In the genomic region with DNA sequence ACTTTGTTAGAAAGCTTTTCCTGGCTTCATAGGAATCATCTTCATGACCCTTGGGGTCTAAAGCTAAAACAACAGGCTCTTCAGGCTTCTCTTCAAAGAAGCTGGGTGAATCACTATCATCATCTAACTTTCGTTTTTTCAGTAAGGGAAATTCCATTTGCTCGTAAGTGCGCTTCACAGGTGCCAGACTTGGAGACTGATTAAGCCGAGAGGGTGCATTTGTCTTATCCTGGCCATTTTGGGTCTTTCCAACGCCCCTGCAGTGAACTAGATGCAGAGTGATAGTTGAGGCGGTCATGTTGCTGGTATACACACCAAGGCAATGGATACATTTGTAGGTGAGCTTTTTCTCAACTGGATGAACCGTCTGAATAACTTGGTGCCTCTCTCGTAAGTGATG, we compare ENCODE assay signal across 1 cellular context.
TF ChIP-seq lines count a peak whose summit lies in the region.

No MANE protein-coding gene starts in this region.

TF ChIP-seq in GM23338, 12 proteins besides CTCF, POLR2A, EP300 and RAD21 (continued from another document):
- TF ChIP-seq, protein P1, sequence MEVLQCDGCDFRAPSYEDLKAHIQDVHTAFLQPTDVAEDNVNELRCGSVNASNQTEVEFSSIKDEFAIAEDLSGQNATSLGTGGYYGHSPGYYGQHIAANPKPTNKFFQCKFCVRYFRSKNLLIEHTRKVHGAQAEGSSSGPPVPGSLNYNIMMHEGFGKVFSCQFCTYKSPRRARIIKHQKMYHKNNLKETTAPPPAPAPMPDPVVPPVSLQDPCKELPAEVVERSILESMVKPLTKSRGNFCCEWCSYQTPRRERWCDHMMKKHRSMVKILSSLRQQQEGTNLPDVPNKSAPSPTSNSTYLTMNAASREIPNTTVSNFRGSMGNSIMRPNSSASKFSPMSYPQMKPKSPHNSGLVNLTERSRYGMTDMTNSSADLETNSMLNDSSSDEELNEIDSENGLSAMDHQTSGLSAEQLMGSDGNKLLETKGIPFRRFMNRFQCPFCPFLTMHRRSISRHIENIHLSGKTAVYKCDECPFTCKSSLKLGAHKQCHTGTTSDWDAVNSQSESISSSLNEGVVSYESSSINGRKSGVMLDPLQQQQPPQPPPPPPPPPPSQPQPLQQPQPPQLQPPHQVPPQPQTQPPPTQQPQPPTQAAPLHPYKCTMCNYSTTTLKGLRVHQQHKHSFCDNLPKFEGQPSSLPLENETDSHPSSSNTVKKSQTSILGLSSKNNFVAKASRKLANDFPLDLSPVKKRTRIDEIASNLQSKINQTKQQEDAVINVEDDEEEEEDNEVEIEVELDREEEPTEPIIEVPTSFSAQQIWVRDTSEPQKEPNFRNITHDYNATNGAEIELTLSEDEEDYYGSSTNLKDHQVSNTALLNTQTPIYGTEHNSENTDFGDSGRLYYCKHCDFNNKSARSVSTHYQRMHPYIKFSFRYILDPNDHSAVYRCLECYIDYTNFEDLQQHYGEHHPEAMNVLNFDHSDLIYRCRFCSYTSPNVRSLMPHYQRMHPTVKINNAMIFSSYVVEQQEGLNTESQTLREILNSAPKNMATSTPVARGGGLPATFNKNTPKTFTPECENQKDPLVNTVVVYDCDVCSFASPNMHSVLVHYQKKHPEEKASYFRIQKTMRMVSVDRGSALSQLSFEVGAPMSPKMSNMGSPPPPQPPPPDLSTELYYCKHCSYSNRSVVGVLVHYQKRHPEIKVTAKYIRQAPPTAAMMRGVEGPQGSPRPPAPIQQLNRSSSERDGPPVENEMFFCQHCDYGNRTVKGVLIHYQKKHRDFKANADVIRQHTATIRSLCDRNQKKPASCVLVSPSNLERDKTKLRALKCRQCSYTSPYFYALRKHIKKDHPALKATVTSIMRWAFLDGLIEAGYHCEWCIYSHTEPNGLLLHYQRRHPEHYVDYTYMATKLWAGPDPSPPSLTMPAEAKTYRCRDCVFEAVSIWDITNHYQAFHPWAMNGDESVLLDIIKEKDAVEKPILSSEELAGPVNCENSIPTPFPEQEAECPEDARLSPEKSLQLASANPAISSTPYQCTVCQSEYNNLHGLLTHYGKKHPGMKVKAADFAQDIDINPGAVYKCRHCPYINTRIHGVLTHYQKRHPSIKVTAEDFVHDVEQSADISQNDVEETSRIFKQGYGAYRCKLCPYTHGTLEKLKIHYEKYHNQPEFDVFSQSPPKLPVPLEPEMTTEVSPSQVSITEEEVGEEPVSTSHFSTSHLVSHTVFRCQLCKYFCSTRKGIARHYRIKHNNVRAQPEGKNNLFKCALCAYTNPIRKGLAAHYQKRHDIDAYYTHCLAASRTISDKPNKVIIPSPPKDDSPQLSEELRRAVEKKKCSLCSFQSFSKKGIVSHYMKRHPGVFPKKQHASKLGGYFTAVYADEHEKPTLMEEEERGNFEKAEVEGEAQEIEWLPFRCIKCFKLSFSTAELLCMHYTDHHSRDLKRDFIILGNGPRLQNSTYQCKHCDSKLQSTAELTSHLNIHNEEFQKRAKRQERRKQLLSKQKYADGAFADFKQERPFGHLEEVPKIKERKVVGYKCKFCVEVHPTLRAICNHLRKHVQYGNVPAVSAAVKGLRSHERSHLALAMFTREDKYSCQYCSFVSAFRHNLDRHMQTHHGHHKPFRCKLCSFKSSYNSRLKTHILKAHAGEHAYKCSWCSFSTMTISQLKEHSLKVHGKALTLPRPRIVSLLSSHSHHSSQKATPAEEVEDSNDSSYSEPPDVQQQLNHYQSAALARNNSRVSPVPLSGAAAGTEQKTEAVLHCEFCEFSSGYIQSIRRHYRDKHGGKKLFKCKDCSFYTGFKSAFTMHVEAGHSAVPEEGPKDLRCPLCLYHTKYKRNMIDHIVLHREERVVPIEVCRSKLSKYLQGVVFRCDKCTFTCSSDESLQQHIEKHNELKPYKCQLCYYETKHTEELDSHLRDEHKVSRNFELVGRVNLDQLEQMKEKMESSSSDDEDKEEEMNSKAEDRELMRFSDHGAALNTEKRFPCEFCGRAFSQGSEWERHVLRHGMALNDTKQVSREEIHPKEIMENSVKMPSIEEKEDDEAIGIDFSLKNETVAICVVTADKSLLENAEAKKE (CRISPR knock-in tag; IDR thresholded peaks at IDR 0.05), result no peak
- TF ChIP-seq EZH2phosphoT487 (IDR thresholded peaks at IDR 0.05; ENCODE audit: unreplicated experiment), result no peak
- TF ChIP-seq, protein P2, sequence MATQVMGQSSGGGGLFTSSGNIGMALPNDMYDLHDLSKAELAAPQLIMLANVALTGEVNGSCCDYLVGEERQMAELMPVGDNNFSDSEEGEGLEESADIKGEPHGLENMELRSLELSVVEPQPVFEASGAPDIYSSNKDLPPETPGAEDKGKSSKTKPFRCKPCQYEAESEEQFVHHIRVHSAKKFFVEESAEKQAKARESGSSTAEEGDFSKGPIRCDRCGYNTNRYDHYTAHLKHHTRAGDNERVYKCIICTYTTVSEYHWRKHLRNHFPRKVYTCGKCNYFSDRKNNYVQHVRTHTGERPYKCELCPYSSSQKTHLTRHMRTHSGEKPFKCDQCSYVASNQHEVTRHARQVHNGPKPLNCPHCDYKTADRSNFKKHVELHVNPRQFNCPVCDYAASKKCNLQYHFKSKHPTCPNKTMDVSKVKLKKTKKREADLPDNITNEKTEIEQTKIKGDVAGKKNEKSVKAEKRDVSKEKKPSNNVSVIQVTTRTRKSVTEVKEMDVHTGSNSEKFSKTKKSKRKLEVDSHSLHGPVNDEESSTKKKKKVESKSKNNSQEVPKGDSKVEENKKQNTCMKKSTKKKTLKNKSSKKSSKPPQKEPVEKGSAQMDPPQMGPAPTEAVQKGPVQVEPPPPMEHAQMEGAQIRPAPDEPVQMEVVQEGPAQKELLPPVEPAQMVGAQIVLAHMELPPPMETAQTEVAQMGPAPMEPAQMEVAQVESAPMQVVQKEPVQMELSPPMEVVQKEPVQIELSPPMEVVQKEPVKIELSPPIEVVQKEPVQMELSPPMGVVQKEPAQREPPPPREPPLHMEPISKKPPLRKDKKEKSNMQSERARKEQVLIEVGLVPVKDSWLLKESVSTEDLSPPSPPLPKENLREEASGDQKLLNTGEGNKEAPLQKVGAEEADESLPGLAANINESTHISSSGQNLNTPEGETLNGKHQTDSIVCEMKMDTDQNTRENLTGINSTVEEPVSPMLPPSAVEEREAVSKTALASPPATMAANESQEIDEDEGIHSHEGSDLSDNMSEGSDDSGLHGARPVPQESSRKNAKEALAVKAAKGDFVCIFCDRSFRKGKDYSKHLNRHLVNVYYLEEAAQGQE (IDR thresholded peaks at IDR 0.05; ENCODE audit: unreplicated experiment), result no peak
TF ChIP-seq in GM23338: peak in this region for 0.
